ENCODE assay signal across 14 cellular contexts in genomic region chr4:36402008-36402758, GRCh38.
"Had no signal": no experiment of that assay in that cellular context is flagged by ENCODE, and none has a peak within 500 bp of the region (broad histone marks: within the 10 kb centered on the region; RNA-seq: fewer than 3 reads in every experiment).

No MANE protein-coding gene starts in this region.

- H3K4me1 ChIP-seq: adrenal gland, SJCRH30, thyroid gland had no signal

- H3K27me3 ChIP-seq: adrenal gland, SJCRH30, thyroid gland had no signal

- H3K4me3 ChIP-seq: adrenal gland, SJCRH30, thyroid gland had no signal

- H3K36me3 ChIP-seq: adrenal gland, SJCRH30, thyroid gland had no signal

- H3K27ac ChIP-seq: adrenal gland, epithelial cell of prostate, SJCRH30, thyroid gland had no signal

- H3K4me1 Mint-ChIP-seq: natural killer cell had no signal

- DNase-seq: activated CD8-positive, alpha-beta memory T cell treated with anti-CD3 and anti-CD28 coated beads, Interleukin-2, amount 50 U/mL, for 4 hours; adrenal gland; dermis blood vessel endothelial cell; effector memory CD8-positive, alpha-beta T cell; foreskin melanocyte; head of caudate nucleus; kidney glomerular epithelial cell; left ventricle myocardium superior; mesenchymal stem cell; natural killer cell; nucleus accumbens; SJCRH30; thyroid gland had no signal

- H3K27ac Mint-ChIP-seq: effector memory CD8-positive, alpha-beta T cell; natural killer cell had no signal

- ATAC-seq: effector memory CD8-positive, alpha-beta T cell; left ventricle myocardium superior; natural killer cell had no signal

- H3K9me3 Mint-ChIP-seq: effector memory CD8-positive, alpha-beta T cell; natural killer cell had no signal

- H3K4me3 Mint-ChIP-seq: effector memory CD8-positive, alpha-beta T cell; natural killer cell had no signal

- H3K9me3 ChIP-seq: adrenal gland, SJCRH30, thyroid gland had no signal

- H3K36me3 Mint-ChIP-seq: natural killer cell had no signal
